In genomic region chr4:110193287-110193686, GRCh38 we compare ENCODE assay signal across 7 cellular contexts. TPM values are rescaled to one million over a fixed set of nuclear protein-coding genes. Genes with fewer than 3 reads are reported as not detected.
DNase-seq lines count a peak whose midpoint lies in the region; TF ChIP-seq lines count a peak whose summit lies in the region.
"Not testable (repeated sequence)": the region's sequence is repeated elsewhere in the genome, so short reads cannot be mapped to it uniquely, and the experiment has no call there.

No MANE protein-coding gene starts in this region.

- not testable (repeated sequence) for H3K9me3 Mint-ChIP-seq in CD4-positive, alpha-beta memory T cell; activated naive CD4-positive, alpha-beta T cell treated with anti-CD3 and anti-CD28 coated beads, Interleukin-2, amount 10 ng/mL, durations not matched to agents 7 days and 5 days; immature natural killer cell; nephron progenitor cell

- peak overlapping the region; percentile 74 for H3K4me2 ChIP-seq in Loucy (ENCODE audit: low read depth, low read length, poor library complexity, severe bottlenecking)

- not testable (repeated sequence) for H3K4me3 ChIP-seq in CD4-positive, alpha-beta memory T cell (ENCODE audit: low read length in 2 of 2)
- peak overlapping the region; percentile 91 for H3K4me3 ChIP-seq in Loucy (ENCODE audit: low read length, poor library complexity, severe bottlenecking)

- peak overlapping the region; percentile 99 for H3K9ac ChIP-seq in Loucy (ENCODE audit: low read depth, low read length, poor library complexity, severe bottlenecking)

- H3K79me2 ChIP-seq in Loucy (ENCODE audit: insufficient read depth, low read length) = peaks cover 88% of the 10 kb centered on the region

- H3K4me3 Mint-ChIP-seq in CD4-positive, alpha-beta memory T cell; activated naive CD4-positive, alpha-beta T cell treated with anti-CD3 and anti-CD28 coated beads, Interleukin-2, amount 10 ng/mL, durations not matched to agents 7 days and 5 days; immature natural killer cell: not testable (repeated sequence)
- peak overlapping the region; percentile 67 for H3K4me3 Mint-ChIP-seq in nephron progenitor cell

- not testable (repeated sequence) for H2AFZ ChIP-seq in Loucy (ENCODE audit: low read length)

- H3K9me3 ChIP-seq in CD4-positive, alpha-beta memory T cell (ENCODE audit: control insufficient read depth in 1 of 2, low read length in 2 of 2); Loucy (ENCODE audit: insufficient read depth, low read depth, low read length): not testable (repeated sequence)

- H3K4me1 Mint-ChIP-seq in CD4-positive, alpha-beta memory T cell = peaks cover 14 to 35% (median 24%) of the 10 kb centered on the region in 4 donors
- peaks cover 38% of the 10 kb centered on the region for H3K4me1 Mint-ChIP-seq in activated naive CD4-positive, alpha-beta T cell treated with anti-CD3 and anti-CD28 coated beads, Interleukin-2, amount 10 ng/mL, durations not matched to agents 7 days and 5 days
- H3K4me1 Mint-ChIP-seq in immature natural killer cell (peaks cover 31 to 45% of the 10 kb centered on the region in 2 donors), nephron progenitor cell (peaks cover 48% of the 10 kb centered on the region)

- not testable (repeated sequence) for H3K27ac ChIP-seq in CD4-positive, alpha-beta memory T cell (ENCODE audit: low read depth, low read length)
- H3K27ac ChIP-seq in VCaP (peak overlapping the region; percentile 95), cingulate gyrus (ENCODE audit: low read depth, low read length) (peak overlapping the region; percentile 41)

- not testable (repeated sequence) for H3K27me3 Mint-ChIP-seq in CD4-positive, alpha-beta memory T cell; activated naive CD4-positive, alpha-beta T cell treated with anti-CD3 and anti-CD28 coated beads, Interleukin-2, amount 10 ng/mL, durations not matched to agents 7 days and 5 days; immature natural killer cell (ENCODE audit: low read depth in 3 of 3); nephron progenitor cell (ENCODE audit: low read depth, poor library complexity)

- peak overlapping the region; percentile 54 to 91 (median 84) for H3K27ac Mint-ChIP-seq in CD4-positive, alpha-beta memory T cell
- peak overlapping the region; percentile 88 for H3K27ac Mint-ChIP-seq in activated naive CD4-positive, alpha-beta T cell treated with anti-CD3 and anti-CD28 coated beads, Interleukin-2, amount 10 ng/mL, durations not matched to agents 7 days and 5 days
- H3K27ac Mint-ChIP-seq in immature natural killer cell = peak overlapping the region in 5 of 6 donors; percentile 68 to 89 (median 86)
- H3K27ac Mint-ChIP-seq in nephron progenitor cell = peak overlapping the region; percentile 99

- H4K20me1 ChIP-seq in Loucy (ENCODE audit: insufficient read depth, low read length, poor library complexity, severe bottlenecking) = not testable (repeated sequence)

- POLR2A ChIA-PET in CD4-positive, alpha-beta memory T cell (lab: Charles Lee; ENCODE audit: partially characterized antibody) = interaction anchor here (6.9 kb wide), 1 partner anchor 28 kb away, joined by 80 read pairs; no protein-coding TSS in a partner anchor

- not testable (repeated sequence) for H3K36me3 ChIP-seq in CD4-positive, alpha-beta memory T cell (ENCODE audit: insufficient read depth, low read length); Loucy (ENCODE audit: insufficient read depth, low read length)

- peaks cover 23% of the 10 kb centered on the region for H3K4me1 ChIP-seq in CD4-positive, alpha-beta memory T cell (ENCODE audit: insufficient read depth, low read length)
- H3K4me1 ChIP-seq in Loucy (ENCODE audit: insufficient read depth, low read length, poor library complexity, severe bottlenecking) = peaks cover 32% of the 10 kb centered on the region

- H3K9me2 ChIP-seq in Loucy (replicated peaks; ENCODE audit: low read depth, low read length) = not testable (repeated sequence)

- TF ChIP-seq CTCF in Loucy (conservative IDR thresholded peaks at IDR 0.05; ENCODE audit: low read length); VCaP (conservative IDR thresholded peaks at IDR 0.05); nephron progenitor cell (IDR thresholded peaks at IDR 0.05): not testable (repeated sequence)

- H3K27me3 ChIP-seq in CD4-positive, alpha-beta memory T cell (ENCODE audit: insufficient read depth, low read length); Loucy (ENCODE audit: insufficient read depth, low read length, poor library complexity, severe bottlenecking): not testable (repeated sequence)

- not testable (repeated sequence) for H3F3A ChIP-seq in Loucy (ENCODE audit: low read depth)

- CTCF ChIA-PET in CD4-positive, alpha-beta memory T cell (lab: Charles Lee; ENCODE audit: partially characterized antibody) = interaction anchor here (0.6 to 1.8 kb wide), 3 partner anchors 19 to 142 kb away, joined by 3 to 5 read pairs (median 3); no protein-coding TSS in a partner anchor
- CTCF ChIA-PET in activated naive CD4-positive, alpha-beta T cell treated with anti-CD3 and anti-CD28 coated beads, Interleukin-2, amount 10 ng/mL, durations not matched to agents 7 days and 5 days (lab: Charles Lee) = interaction anchor here (0.6 to 1.0 kb wide), 2 partner anchors 143 to 317 kb away, joined by 3 read pairs; no protein-coding TSS in a partner anchor

- intact Hi-C loops in CD4-positive, alpha-beta memory T cell (cut with micrococcal nuclease) = loop anchor here (10.0 kb wide), 1 partner anchor 458 kb away; the partner anchor contains the start of gene PLA2G12A

- peaks cover 0 to 16% of the 10 kb centered on the region in 2 donors for H3K36me3 Mint-ChIP-seq in CD4-positive, alpha-beta memory T cell
- H3K36me3 Mint-ChIP-seq in activated naive CD4-positive, alpha-beta T cell treated with anti-CD3 and anti-CD28 coated beads, Interleukin-2, amount 10 ng/mL, durations not matched to agents 7 days and 5 days = peaks cover 21% of the 10 kb centered on the region
- H3K36me3 Mint-ChIP-seq in immature natural killer cell = not testable (repeated sequence)
- H3K36me3 Mint-ChIP-seq in nephron progenitor cell (ENCODE audit: low read depth) = peaks cover 31% of the 10 kb centered on the region

- DNase-seq in CD4-positive, alpha-beta memory T cell; activated naive CD4-positive, alpha-beta T cell treated with anti-CD3 and anti-CD28 coated beads, Interleukin-2, amount 10 ng/mL, durations not matched to agents 7 days and 5 days; immature natural killer cell; nephron progenitor cell: not testable (repeated sequence)

RNA-seq across cellular contexts. Expression of gene ELOVL6, which starts 5.1 kb away (rescaled TPM):
- total RNA-seq in CD4-positive, alpha-beta memory T cell = 1 to 10 TPM; 3.3 to 3.4 TPM
- polyA plus RNA-seq in CD4-positive, alpha-beta memory T cell = 1 to 10 TPM; 1.1 to 1.3 TPM
- 1 to 10 TPM; 2.6 to 9.1 (median 7.3) TPM for polyA plus RNA-seq in immature natural killer cell
